13 cellular contexts compared by ENCODE assay signal in genomic region chr13:78299832-78300623, GRCh38.
DNase-seq lines count a peak whose midpoint lies in the region; ATAC-seq lines count a peak whose summit lies in the region.
"Had no signal": no experiment of that assay in that cellular context is flagged by ENCODE, and none has a peak within 500 bp of the region (broad histone marks: within the 10 kb centered on the region; RNA-seq: fewer than 3 reads in every experiment).

No MANE protein-coding gene starts in this region.

- DNase-seq in globus pallidus (ENCODE audit: low spot score) (no peak), NCI-H1930 (lab: John Stamatoyannopoulos, UW) (no peak), NK-92 (lab: John Stamatoyannopoulos, UW; ENCODE audit: unreplicated experiment) (no peak), SW 1271 (lab: John Stamatoyannopoulos, UW) (no peak)
- DNase-seq: activated naive CD4-positive, alpha-beta T cell treated with anti-CD3 and anti-CD28 coated beads for 36 hours; DMS53; NCI-H1105; NCI-H526; stimulated activated naive CD4-positive, alpha-beta T cell had no signal

- ATAC-seq in GM18502 (IDR thresholded peaks at IDR 0.05; ENCODE audit: poor library complexity, unreplicated experiment) (peak; percentile 86), GM19455 (IDR thresholded peaks at IDR 0.05; ENCODE audit: unreplicated experiment) (peak; percentile 76), HG02798 (IDR thresholded peaks at IDR 0.05; ENCODE audit: poor library complexity, unreplicated experiment) (peak; percentile 81), HG03432 (IDR thresholded peaks at IDR 0.05; ENCODE audit: unreplicated experiment) (peak; percentile 93)
